In the genomic region with DNA sequence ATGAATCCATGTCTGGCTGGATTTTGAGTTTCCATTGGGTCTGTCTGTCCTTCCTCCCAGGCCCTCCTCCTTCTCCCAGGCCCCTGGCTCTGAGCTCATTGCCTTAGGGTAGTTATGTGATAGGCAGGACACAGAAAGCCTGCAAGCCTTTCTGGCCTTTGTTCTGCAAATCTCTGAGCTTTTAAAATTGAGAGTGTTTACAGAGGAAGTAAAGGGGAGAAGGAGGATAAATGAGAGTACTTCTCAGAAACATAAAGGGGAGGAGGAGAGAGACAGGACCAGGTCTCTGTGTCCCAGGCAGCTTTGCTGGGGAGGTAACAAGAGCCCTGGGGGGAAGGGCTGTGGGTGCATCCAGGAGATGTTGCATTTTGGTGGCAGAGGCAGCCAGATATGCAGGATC, we compare ENCODE assay signal across 34 cellular contexts.
DNase-seq lines count a peak whose midpoint lies in the region; ATAC-seq, FAIRE-seq and TF ChIP-seq lines count a peak whose summit lies in the region.
"Had no signal": no experiment of that assay in that cellular context is flagged by ENCODE, and none has a peak within 500 bp of the region (broad histone marks: within the 10 kb centered on the region; RNA-seq: fewer than 3 reads in every experiment).

No MANE protein-coding gene starts in this region.

- DNase-seq in GM23338 (ENCODE audit: low spot score) (peak; percentile 72), NCI-H69 (lab: John Stamatoyannopoulos, UW) (peak; percentile 45), left kidney (ENCODE audit: low read depth, low spot score) (peak; percentile 31), SIG-M5 treated with dmso at 0.1 percent for 504 hours (lab: John Stamatoyannopoulos, UW; ENCODE audit: unreplicated experiment) (no peak), HPDE6-E6E7 (ENCODE audit: extremely low spot score) (no peak), putamen (ENCODE audit: low spot score) (no peak), kidney (no peak)
- DNase-seq: activated CD4-positive, alpha-beta T cell treated with anti-CD3 and anti-CD28 coated beads for 36 hours; activated CD8-positive, alpha-beta T cell treated with anti-CD3 and anti-CD28 coated beads for 36 hours; activated naive CD4-positive, alpha-beta T cell treated with anti-CD3 and anti-CD28 coated beads for 36 hours; caudate nucleus; CD8-positive, alpha-beta memory T cell; cortex of kidney; DMS79; effector memory CD4-positive, alpha-beta T cell; GDM1; hypothalamus; MM.1S; NCI-H146; NCI-H2171 treated with DMSO at 0.1 percent for 48 hours; NCI-H524; NK-92 treated with Interleukin-12 subunit alpha and Interleukin-12 subunit beta, amount 100 ng/mL, for 24 hours; nucleus accumbens; PC-3; stimulated activated CD4-positive, alpha-beta T cell treated with anti-CD3 and anti-CD28 coated beads, Interleukin-12 subunit alpha, Interleukin-12 subunit beta, amount 100 ng/mL, for 4 hours; stimulated activated CD4-positive, alpha-beta T cell treated with anti-CD3 and anti-CD28 coated beads, Interleukin-2, amount 100 ng/mL, for 48 hours; stimulated activated naive CD8-positive, alpha-beta T cell treated with anti-CD3 and anti-CD28 coated beads, Interleukin-15, amount 100 ng/mL, for 72 hours; T-helper 2 cell had no signal

- peak overlapping the region in 9 of 11 experiments; percentile 68 to 91 (median 82); a peak in 18 of 22 replicates for H3K27ac ChIP-seq in BLaER1 treated with 17β-estradiol and CSF1 and Interleukin-3, amounts not matched to agents 10 nM and 100 nM
- H3K27ac ChIP-seq in GM23338 (ENCODE audit: low read depth) (peak overlapping the region; percentile 50; the same call in 1 of the 2 replicates), kidney (ENCODE audit: low read depth in 2 of 2, low read length in 2 of 2) (no peak overlapping the region)
- H3K27ac ChIP-seq: KMS-11, prostate gland, tibial nerve had no signal

- H3K4me1 Mint-ChIP-seq in GM23338 = peaks cover 41% of the 10 kb centered on the region
- H3K4me1 Mint-ChIP-seq: activated CD4-positive, alpha-beta T cell treated with anti-CD3 and anti-CD28 coated beads for 36 hours had no signal

- no peaks in the 10 kb centered on the region for H3K79me2 ChIP-seq in GM23338 (replicated peaks; ENCODE audit: insufficient read depth)

- peaks cover 17% of the 10 kb centered on the region for H3K27me3 Mint-ChIP-seq in GM23338 (ENCODE audit: insufficient read depth, low read depth, poor library complexity)

- peak; percentile 85 for ATAC-seq in GM23338
- ATAC-seq: activated CD4-positive, alpha-beta T cell treated with anti-CD3 and anti-CD28 coated beads for 36 hours; activated CD8-positive, alpha-beta T cell treated with anti-CD3 and anti-CD28 coated beads for 36 hours; PC-3; sciatic nerve; stimulated activated naive CD8-positive, alpha-beta T cell treated with anti-CD3 and anti-CD28 coated beads, Interleukin-15, amount 100 ng/mL, for 72 hours had no signal

- peak overlapping the region in 7 of 11 experiments; percentile 58 to 77 (median 68); a peak in 12 of 22 replicates for H3K9ac ChIP-seq in BLaER1 treated with 17β-estradiol and CSF1 and Interleukin-3, amounts not matched to agents 10 nM and 100 nM
- no peak overlapping the region for H3K9ac ChIP-seq in kidney (ENCODE audit: low read length in 2 of 2)
- H3K9ac ChIP-seq: KMS-11 had no signal

- intact Hi-C loops in kidney (cut with DNase I) = loop anchor here (5.0 kb wide), 1 partner anchor 127 kb away; a partner anchor contains a TSS

- no peaks in the 10 kb centered on the region for H3K9me3 Mint-ChIP-seq in GM23338
- H3K9me3 Mint-ChIP-seq: activated CD8-positive, alpha-beta T cell treated with anti-CD3 and anti-CD28 coated beads for 36 hours; activated naive CD4-positive, alpha-beta T cell treated with anti-CD3 and anti-CD28 coated beads for 36 hours; CD8-positive, alpha-beta memory T cell; stimulated activated naive CD8-positive, alpha-beta T cell treated with anti-CD3 and anti-CD28 coated beads, Interleukin-15, amount 100 ng/mL, for 72 hours had no signal

- peak overlapping the region in 3 of 10 experiments; percentile 1 to 21 (median 3); a peak in 2 of 20 replicates for H3K4me3 ChIP-seq in BLaER1 treated with 17β-estradiol and CSF1 and Interleukin-3, amounts not matched to agents 10 nM and 100 nM
- H3K4me3 ChIP-seq in GM23338 (peak overlapping the region; percentile 26; the same call in 1 of the 2 replicates), kidney (ENCODE audit: low read length in 2 of 2) (no peak overlapping the region)
- H3K4me3 ChIP-seq: prostate gland, tibial nerve had no signal

- no peaks in the 10 kb centered on the region for H3K9me3 ChIP-seq in BLaER1 treated with 17β-estradiol and CSF1 and Interleukin-3, amounts not matched to agents 10 nM and 100 nM (replicated peaks in 1 of 11)
- H3K9me3 ChIP-seq in kidney (ENCODE audit: control insufficient read depth in 1 of 2, low read length in 2 of 2) = no peaks in the 10 kb centered on the region
- H3K9me3 ChIP-seq: prostate gland, tibial nerve had no signal

- no peaks in the 10 kb centered on the region for H3K36me3 Mint-ChIP-seq in GM23338 (ENCODE audit: low read depth)
- H3K36me3 Mint-ChIP-seq: CD8-positive, alpha-beta memory T cell had no signal

- no peaks in the 10 kb centered on the region for H4K20me1 ChIP-seq in BLaER1 treated with 17β-estradiol and CSF1 and Interleukin-3, amounts not matched to agents 10 nM and 100 nM
- H4K20me1 ChIP-seq in GM23338 (replicated peaks; ENCODE audit: insufficient read depth) = no peaks in the 10 kb centered on the region

- no peaks in the 10 kb centered on the region for H3K9me2 ChIP-seq in GM23338 (ENCODE audit: insufficient read depth)

- FAIRE-seq in kidney (lab: Jason Lieb, UNC) = no peak
- FAIRE-seq: keratinocyte had no signal

- no peaks in the 10 kb centered on the region for H3F3A ChIP-seq in GM23338 (replicated peaks; ENCODE audit: low read depth)

- H3K27me3 ChIP-seq in BLaER1 treated with 17β-estradiol and CSF1 and Interleukin-3, amounts not matched to agents 10 nM and 100 nM = no peaks in the 10 kb centered on the region
- H3K27me3 ChIP-seq in GM23338 (ENCODE audit: insufficient read depth) = 0 out of 2 replicates have a peak, but pooled peaks cover 5% of the 10 kb centered on the region
- H3K27me3 ChIP-seq: tibial nerve had no signal

- H3K36me3 ChIP-seq in BLaER1 treated with 17β-estradiol and CSF1 and Interleukin-3, amounts not matched to agents 10 nM and 100 nM = no peaks in the 10 kb centered on the region
- no peaks in the 10 kb centered on the region for H3K36me3 ChIP-seq in GM23338 (ENCODE audit: insufficient read depth)
- H3K36me3 ChIP-seq in kidney (ENCODE audit: control insufficient read depth in 1 of 2, insufficient read depth in 2 of 2, low read length in 2 of 2) = no peaks in the 10 kb centered on the region
- H3K36me3 ChIP-seq: prostate gland, tibial nerve had no signal

- H3K4me2 ChIP-seq in BLaER1 treated with 17β-estradiol and CSF1 and Interleukin-3, amounts not matched to agents 10 nM and 100 nM = peak overlapping the region; percentile 69 to 95 (median 86)
- H3K4me2 ChIP-seq in GM23338 = peak overlapping the region; percentile 40
- H3K4me2 ChIP-seq: KMS-11 had no signal

- peaks cover 48 to 95% (median 83%) of the 10 kb centered on the region in 10 experiments for H3K4me1 ChIP-seq in BLaER1 treated with 17β-estradiol and CSF1 and Interleukin-3, amounts not matched to agents 10 nM and 100 nM
- H3K4me1 ChIP-seq in GM23338 (ENCODE audit: insufficient read depth) = peaks cover 25% of the 10 kb centered on the region
- H3K4me1 ChIP-seq in kidney (ENCODE audit: control insufficient read depth in 1 of 2, insufficient read depth in 1 of 2, low read depth in 1 of 2, low read length in 2 of 2) = peaks cover 7 to 17% of the 10 kb centered on the region in 2 donors
- H3K4me1 ChIP-seq: prostate gland had no signal

- TF ChIP-seq CTCF in GM23338 (conservative IDR thresholded peaks at IDR 0.05; ENCODE audit: low read depth in 2 of 2) (no peak), kidney (IDR thresholded peaks at IDR 0.05; ENCODE audit: borderline replicate concordance, extremely low read depth, insufficient read depth) (no peak)

- H3K4me3 Mint-ChIP-seq in GM23338 = peak overlapping the region; percentile 26; the same call in 2 of the 3 replicates
- H3K4me3 Mint-ChIP-seq: activated CD4-positive, alpha-beta T cell treated with anti-CD3 and anti-CD28 coated beads for 36 hours; activated CD8-positive, alpha-beta T cell treated with anti-CD3 and anti-CD28 coated beads for 36 hours; activated naive CD4-positive, alpha-beta T cell treated with anti-CD3 and anti-CD28 coated beads for 36 hours; stimulated activated naive CD8-positive, alpha-beta T cell treated with anti-CD3 and anti-CD28 coated beads, Interleukin-15, amount 100 ng/mL, for 72 hours had no signal

- H2AFZ ChIP-seq in GM23338 = no peak overlapping the region

- peak overlapping the region; percentile 36; the same call in 1 of the 2 replicates for H3K27ac Mint-ChIP-seq in GM23338
- H3K27ac Mint-ChIP-seq: activated CD4-positive, alpha-beta T cell treated with anti-CD3 and anti-CD28 coated beads for 36 hours; activated CD8-positive, alpha-beta T cell treated with anti-CD3 and anti-CD28 coated beads for 36 hours; activated naive CD4-positive, alpha-beta T cell treated with anti-CD3 and anti-CD28 coated beads for 36 hours had no signal

TF ChIP-seq in GM23338, 12 proteins besides CTCF, POLR2A, EP300 and RAD21 (continues in another document):
- TF ChIP-seq EZH2phosphoT487 (IDR thresholded peaks at IDR 0.05; ENCODE audit: unreplicated experiment) = no peak
- peak; percentile 69 for TF ChIP-seq NANOG (IDR thresholded peaks at IDR 0.05; ENCODE audit: borderline replicate concordance)

Comparison
In these comparisons a context has a peak if more than half of its experiments do, and no peak if none do; other contexts are left out.
1. H3K27ac ChIP-seq: peak in BLaER1 treated with 17β-estradiol and CSF1 and Interleukin-3, amounts not matched to agents 10 nM and 100 nM (9 of 11) and GM23338 (single experiment); none in kidney (0 of 2).
2. H3K9ac ChIP-seq: peak in BLaER1 treated with 17β-estradiol and CSF1 and Interleukin-3, amounts not matched to agents 10 nM and 100 nM (7 of 11); none in kidney (0 of 2).
3. DNase-seq: peak in GM23338 (single experiment), NCI-H69 (single experiment) and left kidney (single experiment); none in SIG-M5 treated with dmso at 0.1 percent for 504 hours (single experiment), HPDE6-E6E7 (single experiment), putamen (single experiment) and kidney (single experiment).